11 cellular contexts compared by ENCODE assay signal in the genomic region with DNA sequence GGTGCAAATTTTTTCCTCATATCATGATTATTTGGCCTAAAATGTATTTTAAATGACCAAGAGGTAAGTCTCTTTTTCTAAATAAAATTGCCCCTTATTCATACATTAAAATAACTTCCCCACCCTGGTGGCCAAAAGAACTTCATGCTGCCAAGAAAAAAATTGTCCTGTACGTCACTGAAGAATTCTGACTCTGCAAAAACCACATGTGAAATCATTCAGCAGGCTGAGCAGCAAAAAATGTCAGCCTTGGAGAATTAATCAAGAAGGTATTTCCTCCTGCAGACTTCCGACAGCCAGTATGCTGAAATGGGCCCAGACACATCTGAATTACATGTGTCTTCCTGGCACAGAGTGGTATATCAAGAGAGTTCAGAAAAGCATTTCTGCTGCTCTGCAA.
DNase-seq lines count a peak whose midpoint lies in the region; ATAC-seq and TF ChIP-seq lines count a peak whose summit lies in the region.
"Had no signal": no experiment of that assay in that cellular context is flagged by ENCODE, and none has a peak within 500 bp of the region (broad histone marks: within the 10 kb centered on the region; RNA-seq: fewer than 3 reads in every experiment).

No MANE protein-coding gene starts in this region.

- TF ChIP-seq CTCF in fibroblast of the aortic adventitia (IDR thresholded peaks at IDR 0.05; ENCODE audit: insufficient read depth, low read length) (peak; percentile 38), osteoblast (IDR thresholded peaks at IDR 0.05; ENCODE audit: extremely low read depth, low read depth, low read length) (peak; percentile 14), spleen (IDR thresholded peaks at IDR 0.05 in 8 of 11, conservative IDR thresholded peaks at IDR 0.05 in 3 of 11) (no peak)

- WGBS in spleen, 5 donors, result 14 to 31% (median 18%) methylated on average over 2 of the region's 2 CpGs

- H3K27me3 ChIP-seq in osteoblast (ENCODE audit: insufficient read depth, low read length) (no peaks in the 10 kb centered on the region), spleen (replicated peaks in 1 of 7) (no peaks in the 10 kb centered on the region), SJCRH30 (no peaks in the 10 kb centered on the region)

- no peak for TF ChIP-seq POLR2A in spleen (IDR thresholded peaks at IDR 0.05)

- H4K20me1 ChIP-seq in osteoblast (ENCODE audit: insufficient read depth, low read length), result no peaks in the 10 kb centered on the region

- no peaks in the 10 kb centered on the region for H3K36me3 ChIP-seq in SK-N-MC (ENCODE audit: insufficient read depth, low read length)
- no peaks in the 10 kb centered on the region for H3K36me3 ChIP-seq in osteoblast (ENCODE audit: insufficient read depth, low read length)
- no peaks in the 10 kb centered on the region for H3K36me3 ChIP-seq in spleen
- H3K36me3 ChIP-seq in SJCRH30, result no peaks in the 10 kb centered on the region

- H3K9me3 ChIP-seq in SK-N-MC (ENCODE audit: low read depth, low read length), result no peaks in the 10 kb centered on the region
- no peaks in the 10 kb centered on the region for H3K9me3 ChIP-seq in osteoblast (ENCODE audit: low read depth, low read length)
- H3K9me3 ChIP-seq in spleen, result no peaks in the 10 kb centered on the region
- no peaks in the 10 kb centered on the region for H3K9me3 ChIP-seq in SJCRH30 (replicated peaks)

- DNase-seq in GM03348 (ENCODE audit: low spot score) (peak; percentile 85), SK-N-MC (ENCODE audit: low read depth, low spot score) (peak; percentile 30), fibroblast of the aortic adventitia (ENCODE audit: low read depth) (peak; percentile 92), osteoblast (ENCODE audit: insufficient read length, low spot score, missing footprints) (peak; percentile 81), spleen (no peak), SJCRH30 (no peak)
- no peak for DNase-seq in effector CD4-positive, alpha-beta T cell
- DNase-seq: NCI-H1092, NCI-H526 had no signal

- H3K9ac ChIP-seq in SK-N-MC (ENCODE audit: insufficient read length), result peak overlapping the region; percentile 62

- ATAC-seq in HG03457 (IDR thresholded peaks at IDR 0.05; ENCODE audit: unreplicated experiment), result no peak

- H3K27ac ChIP-seq in SK-N-MC (peak overlapping the region; percentile 96), osteoblast (ENCODE audit: low read depth, low read length) (peak overlapping the region; percentile 26), spleen (no peak overlapping the region), SJCRH30 (no peak overlapping the region)
- H3K27ac ChIP-seq: VCaP had no signal

- peak overlapping the region; percentile 61 for H3K4me3 ChIP-seq in SK-N-MC
- no peak overlapping the region for H3K4me3 ChIP-seq in fibroblast of the aortic adventitia (ENCODE audit: low read depth, low read length)
- no peak overlapping the region for H3K4me3 ChIP-seq in osteoblast (ENCODE audit: insufficient read depth, low read length)
- H3K4me3 ChIP-seq in spleen, result no peak overlapping the region
- H3K4me3 ChIP-seq in SJCRH30, result no peak overlapping the region

- no peak overlapping the region for H3K4me2 ChIP-seq in osteoblast (ENCODE audit: insufficient read depth, low read length)

- intact Hi-C loops in spleen (cut with DNase I; ENCODE audit: low total_unique reads), result no loop called here

- peaks cover 11% of the 10 kb centered on the region for H3K4me1 ChIP-seq in osteoblast (ENCODE audit: insufficient read depth, low read length)
- peaks cover 0 to 12% (median 2%) of the 10 kb centered on the region in 6 donors for H3K4me1 ChIP-seq in spleen
- H3K4me1 ChIP-seq in SJCRH30, result no peaks in the 10 kb centered on the region

- no peak overlapping the region for H2AFZ ChIP-seq in osteoblast (ENCODE audit: low read length)

- no peaks in the 10 kb centered on the region for H3K79me2 ChIP-seq in osteoblast (ENCODE audit: insufficient read depth, low read length)

Comparison
In these comparisons a context has a peak if more than half of its experiments do, and no peak if none do; other contexts are left out.
1. DNase-seq: peak in GM03348 (single experiment), SK-N-MC (single experiment), fibroblast of the aortic adventitia (single experiment) and osteoblast (single experiment); none in spleen (single experiment), effector CD4-positive, alpha-beta T cell (single experiment) and SJCRH30 (0 of 2).
2. H3K27ac ChIP-seq: peak in SK-N-MC (single experiment) and osteoblast (single experiment); none in spleen (0 of 8) and SJCRH30 (single experiment).
3. CTCF ChIP-seq: peak in fibroblast of the aortic adventitia (single experiment) and osteoblast (single experiment); none in spleen (0 of 11).